In the genomic region with DNA sequence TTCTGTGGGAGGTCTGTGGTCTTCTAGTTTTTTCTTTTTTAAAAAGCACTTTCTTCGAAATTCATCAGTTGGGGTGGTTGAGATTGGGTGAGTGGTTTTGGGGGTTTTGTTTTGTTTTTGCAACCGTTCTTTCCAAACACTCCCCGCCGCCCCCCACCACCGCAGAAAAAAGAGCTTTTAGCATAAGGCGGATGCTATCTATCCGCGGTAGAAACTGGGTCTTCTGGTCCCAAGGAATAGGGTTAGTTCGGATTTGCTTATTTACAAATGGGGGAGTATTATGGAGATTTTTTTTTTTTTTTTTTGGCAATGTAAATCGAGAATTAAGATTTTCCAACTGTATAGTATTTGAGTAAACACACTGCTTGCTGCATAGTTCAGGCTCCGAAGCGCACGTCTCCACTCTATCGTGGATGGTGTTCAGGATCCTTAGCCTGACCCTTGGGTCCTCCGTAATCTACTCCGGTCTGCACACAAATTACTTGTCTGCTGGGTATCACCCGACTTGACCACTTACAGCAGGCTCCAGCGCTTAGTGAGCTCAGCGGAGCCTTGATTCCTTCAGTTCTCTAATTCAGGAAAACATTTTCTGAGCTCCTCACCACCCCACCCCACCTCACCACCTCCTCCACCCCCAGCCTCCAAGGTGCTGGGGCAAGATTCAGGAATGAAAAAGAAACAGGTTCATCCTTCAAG, we compare ENCODE assay signal across 8 cellular contexts. TPM values are rescaled to one million over a fixed set of nuclear protein-coding genes. Genes with fewer than 3 reads are reported as not detected.
DNase-seq lines count a peak whose midpoint lies in the region; ATAC-seq and TF ChIP-seq lines count a peak whose summit lies in the region.

No MANE protein-coding gene starts in this region.

- H3K27me3 Mint-ChIP-seq in MCF 10A (ENCODE audit: insufficient read depth, unreplicated experiment): peaks cover 41% of the 10 kb centered on the region

- no TSS peak for BruUV-seq in MCF 10A (replicated peaks; lab: Mats Ljungman, UMichigan)

- H3K27ac Mint-ChIP-seq in MCF 10A (ENCODE audit: low read depth, unreplicated experiment): no peak overlapping the region

- POLR2A ChIA-PET in MCF 10A (lab: Yijun Ruan, JAX): no interaction called here

- H3K36me3 ChIP-seq in mesodermal cell (ENCODE audit: control insufficient read depth, insufficient read depth, low read length) (no peaks in the 10 kb centered on the region), right lobe of liver (no peaks in the 10 kb centered on the region)

- peak overlapping the region; percentile 65 for H3K4me3 Mint-ChIP-seq in MCF 10A (ENCODE audit: unreplicated experiment)

- ATAC-seq in right cardiac atrium (no peak), left ventricle myocardium superior (no peak), right lobe of liver (no peak), HG03469 (IDR thresholded peaks at IDR 0.05; ENCODE audit: unreplicated experiment) (no peak)

- H3K27ac ChIP-seq in right cardiac atrium (ENCODE audit: low read length) (no peak overlapping the region), mesodermal cell (ENCODE audit: low read depth, low read length, severe bottlenecking) (no peak overlapping the region), right lobe of liver (no peak overlapping the region)

- no peaks in the 10 kb centered on the region for H3K4me1 Mint-ChIP-seq in MCF 10A (ENCODE audit: insufficient read depth, unreplicated experiment)

- no peaks in the 10 kb centered on the region for H3K4me1 ChIP-seq in right cardiac atrium (ENCODE audit: control insufficient read depth, insufficient read depth, low read length)
- no peaks in the 10 kb centered on the region for H3K4me1 ChIP-seq in mesodermal cell (ENCODE audit: control insufficient read depth, insufficient read depth, low read length, poor library complexity, severe bottlenecking)
- peaks cover 0 to 11% (median 0%) of the 10 kb centered on the region in 4 donors for H3K4me1 ChIP-seq in right lobe of liver

- no peak for TF ChIP-seq CTCF in MCF 10A (IDR thresholded peaks at IDR 0.05; ENCODE audit: unreplicated experiment)
- TF ChIP-seq CTCF in right lobe of liver (IDR thresholded peaks at IDR 0.05): no peak

- no peak for TF ChIP-seq POLR2A in right lobe of liver (IDR thresholded peaks at IDR 0.05)

- 14% methylated on average over 19 of the region's 19 CpGs for WGBS in right cardiac atrium
- 26 to 29% methylated on average over 11 to 12 of the region's 19 CpGs for WGBS in mesodermal cell (ENCODE audit: insufficient coverage in 2 of 2), 2 experiments
- WGBS in right lobe of liver (ENCODE audit: insufficient coverage, low coverage, low lambda C conversion rate, missing lambda C conversion rate): 13% methylated on average over 18 of the region's 19 CpGs

- DNase-seq in right cardiac atrium: no peak
- no peak for DNase-seq in left ventricle myocardium superior
- DNase-seq in MCF 10A (ENCODE audit: unreplicated experiment): no peak
- DNase-seq in occipital lobe (lab: John Stamatoyannopoulos, UW): no peak
- no peak for DNase-seq in AML-193 (lab: John Stamatoyannopoulos, UW)
- DNase-seq in right lobe of liver: no peak

- H3K4me3 ChIP-seq in right cardiac atrium (ENCODE audit: low read length) (peak overlapping the region; percentile 58), mesodermal cell (ENCODE audit: extremely low read depth, insufficient read depth, low read length, poor library complexity, severe bottlenecking) (peak overlapping the region; percentile 52), right lobe of liver (peak overlapping the region in 1 of 3 donors; percentile 45)

- CTCF ChIA-PET in MCF 10A (lab: Yijun Ruan, JAX): interaction anchor here (0.6 to 1.1 kb wide), 3 partner anchors 22 to 276 kb away, joined by 3 read pairs; no protein-coding TSS in a partner anchor

- intact Hi-C loops in right cardiac atrium (cut with DNase I) (loop anchor here in 3 of 4 donors (5.0 to 10.0 kb wide), 2 partner anchors 272 to 275 kb away; no protein-coding TSS in a partner anchor), left ventricle myocardium superior (cut with micrococcal nuclease) (no loop called here), MCF 10A (cut with micrococcal nuclease) (no loop called here), right lobe of liver (cut with DNase I) (loop anchor here in 1 of 2 donors (10.0 kb wide), 1 partner anchor 272 kb away; no protein-coding TSS in a partner anchor)

- peaks cover 6% of the 10 kb centered on the region for H3K27me3 ChIP-seq in right cardiac atrium (ENCODE audit: control insufficient read depth, insufficient read depth)
- H3K27me3 ChIP-seq in right lobe of liver: peaks cover 0 to 27% of the 10 kb centered on the region in 2 donors

- H3K9me3 Mint-ChIP-seq in MCF 10A (ENCODE audit: unreplicated experiment): no peaks in the 10 kb centered on the region

- no peaks in the 10 kb centered on the region for H3K36me3 Mint-ChIP-seq in MCF 10A (ENCODE audit: insufficient read depth, unreplicated experiment)

- H3K9me3 ChIP-seq in right cardiac atrium (ENCODE audit: control insufficient read depth, low read length) (no peaks in the 10 kb centered on the region), mesodermal cell (ENCODE audit: control insufficient read depth, low read length) (no peaks in the 10 kb centered on the region), right lobe of liver (no peaks in the 10 kb centered on the region)

RNA-seq across cellular contexts. Expression of gene NRCAM, which starts 0.8 kb away (rescaled TPM):
- total RNA-seq in right cardiac atrium (1 to 10 TPM in 2 of 4 donors, under 1 TPM in 2; 0.59 to 1.1 (median 0.89) TPM), left ventricle myocardium superior (0.62 TPM), MCF 10A (2022) (1.1 and 1.2 TPM in 2 replicates), occipital lobe (112 TPM), right lobe of liver (1 to 10 TPM in 1 of 6 experiments, under 1 TPM in 5; 0.16 to 1.9 (median 0.27) TPM)
- polyA plus RNA-seq in right cardiac atrium: 1.3 TPM
- 8.8 TPM for polyA plus RNA-seq in mesodermal cell (2013, experiment 1 of 2)
- polyA plus RNA-seq in mesodermal cell (2013, experiment 2 of 2): 7.7 TPM

Comparison
In these comparisons a context has a peak if more than half of its experiments do, and no peak if none do; other contexts are left out.
1. intact Hi-C loops: an anchor here in right cardiac atrium (5.0 to 10.0 kb wide); none called in left ventricle myocardium superior and MCF 10A.
2. RNA of gene NRCAM, which starts 0.8 kb away (total RNA-seq): 112 TPM in occipital lobe (single experiment); 1.1 to 1.2 TPM in MCF 10A, 0.59 to 1.1 TPM in right cardiac atrium, 0.62 TPM in left ventricle myocardium superior (single experiment) and 0.16 to 1.9 TPM in right lobe of liver; every median in the first group is over 10 times any median in the second.